In the genomic region with DNA sequence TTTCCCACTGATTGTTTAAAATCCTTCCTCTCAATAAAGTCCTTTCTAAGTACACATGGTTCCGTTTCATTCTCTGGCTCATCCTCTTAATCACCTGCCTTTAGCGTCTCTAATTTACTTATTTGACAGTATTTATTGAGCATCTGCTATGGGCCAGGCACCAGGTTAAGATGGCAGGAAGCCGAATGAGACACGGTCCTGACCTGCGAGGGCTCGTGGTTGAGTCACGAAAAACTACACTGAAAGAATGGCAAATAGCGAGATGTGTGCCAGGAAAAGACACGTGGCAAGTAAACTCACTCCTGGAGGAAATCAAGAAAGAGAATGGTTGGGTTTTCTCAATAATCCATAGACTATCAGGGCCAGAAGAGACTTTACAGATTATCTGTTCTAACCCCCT, we compare ENCODE assay signal across 33 cellular contexts.
"Had no signal": no experiment of that assay in that cellular context is flagged by ENCODE, and none has a peak within 500 bp of the region (broad histone marks: within the 10 kb centered on the region; RNA-seq: fewer than 3 reads in every experiment).

No MANE protein-coding gene starts in this region.

- H3K4me3 ChIP-seq: Peyer's patch had no signal

- H3K9me3 ChIP-seq: Peyer's patch had no signal

- DNase-seq: activated B cell treated with CpG ODN at 0.5 μM for 24 hours; activated CD4-positive, alpha-beta memory T cell treated with anti-CD3 and anti-CD28 coated beads for 36 hours; activated CD4-positive, alpha-beta T cell treated with anti-CD3 and anti-CD28 coated beads for 4 hours; activated CD4-positive, alpha-beta T cell treated with anti-CD3 and anti-CD28 coated beads, Interleukin-2, amount 50 U/mL, for 1 hour; activated CD4-positive, CD25-positive, alpha-beta regulatory T cell treated with anti-CD3 and anti-CD28 coated beads, Interleukin-2, amount 50 U/mL, for 72 hours; activated CD8-positive, alpha-beta memory T cell treated with anti-CD3 and anti-CD28 coated beads, Interleukin-2, amount 50 U/mL, for 4 hours; activated effector memory CD4-positive, alpha-beta T cell treated with Interleukin-2 at 50 U/mL for 16 hours; activated naive CD4-positive, alpha-beta T cell treated with anti-CD3 and anti-CD28 coated beads, Interleukin-2, amount 10 ng/mL, durations not matched to agents 7 days and 5 days; activated naive CD8-positive, alpha-beta T cell treated with anti-CD3 and anti-CD28 coated beads, Interleukin-2, amount 50 U/mL, for 24 hours; activated T-cell treated with anti-CD3 and anti-CD28 coated beads, Interleukin-2, amount 50 U/mL, for 48 hours; anterior cingulate cortex; brain microvascular endothelial cell; Kasumi-1; KG1; NCI-H1105; NCI-H1417 treated with DMSO at 0.1 percent for 48 hours; NCI-H187 treated with DMSO at 0.1 percent for 48 hours; NCI-H2081; NCI-H2171 treated with DMSO at 0.1 percent for 48 hours; NCI-H2227 treated with DMSO at 0.1 percent for 48 hours; NCI-H446; NCI-H510A treated with DMSO at 0.1 percent for 48 hours; NCI-H526 treated with DMSO at 0.1 percent for 48 hours; NCI-H774; PC-3; Peyer's patch; RPMI8226; SIG-M5; SW 1271; T-helper 1 cell; T-helper 2 cell; T-helper 9 cell had no signal

- ATAC-seq: activated naive CD8-positive, alpha-beta T cell treated with anti-CD3 and anti-CD28 coated beads, Interleukin-2, amount 50 U/mL, for 24 hours; PC-3; Right ventricle myocardium inferior had no signal

- H3K36me3 ChIP-seq: brain microvascular endothelial cell, Peyer's patch had no signal

- H3K27me3 ChIP-seq: Peyer's patch had no signal
